21 cellular contexts compared by ENCODE assay signal in the genomic region with DNA sequence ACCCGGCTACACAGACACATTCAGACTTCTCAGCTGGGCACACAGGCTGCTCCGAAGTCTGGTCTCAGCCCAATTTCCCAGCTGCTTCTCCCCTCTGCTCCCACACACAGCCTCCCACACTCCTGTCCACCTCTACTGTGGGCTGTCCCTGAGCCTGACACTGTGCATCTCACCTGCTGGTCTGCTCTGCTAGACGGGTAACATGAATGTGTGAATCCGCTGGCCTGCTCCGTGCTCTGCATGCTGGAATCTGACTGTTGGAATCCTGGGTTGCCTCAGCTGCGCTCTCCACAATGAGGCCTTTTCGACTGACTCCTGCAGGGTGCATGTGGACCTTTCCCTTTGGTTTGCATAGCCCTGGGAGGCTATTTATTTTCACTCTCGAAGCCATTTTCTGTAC.
"Had no signal": no experiment of that assay in that cellular context is flagged by ENCODE, and none has a peak within 500 bp of the region (broad histone marks: within the 10 kb centered on the region; RNA-seq: fewer than 3 reads in every experiment).

No MANE protein-coding gene starts in this region.

- H3K4me3 Mint-ChIP-seq: naive thymus-derived CD4-positive, alpha-beta T cell; nephron progenitor cell had no signal

- H3K27ac ChIP-seq: coronary artery, gastroesophageal sphincter, pancreas, stomach, thoracic aorta, transverse colon had no signal

- H3K9me3 Mint-ChIP-seq: nephron progenitor cell had no signal

- H3K27ac Mint-ChIP-seq: naive thymus-derived CD4-positive, alpha-beta T cell; nephron progenitor cell; progenitor cell of endocrine pancreas had no signal

- H3K9me3 ChIP-seq: gastroesophageal sphincter, pancreas, stomach, thoracic aorta, transverse colon had no signal

- DNase-seq: effector CD4-positive, alpha-beta T cell; kidney; left cardiac atrium; left ventricle myocardium superior; naive thymus-derived CD4-positive, alpha-beta T cell; nephron progenitor cell; pancreas; right cardiac atrium; small intestine; stimulated activated CD4-positive, alpha-beta T cell treated with anti-CD3 and anti-CD28 coated beads, Interleukin-12 subunit alpha, Interleukin-12 subunit beta, amount 100 ng/mL, for 4 hours; stimulated activated naive CD4-positive, alpha-beta T cell; stomach; substantia nigra; transverse colon had no signal

- FAIRE-seq: endometrium, kidney, pancreas, small intestine had no signal

- H3K36me3 ChIP-seq: gastroesophageal sphincter, pancreas, stomach, thoracic aorta, transverse colon had no signal

- ATAC-seq: esophagus mucosa; gastroesophageal sphincter; left cardiac atrium; left ventricle myocardium superior; naive thymus-derived CD4-positive, alpha-beta T cell; right cardiac atrium had no signal

- H3K36me3 Mint-ChIP-seq: naive thymus-derived CD4-positive, alpha-beta T cell had no signal

- H3K4me3 ChIP-seq: coronary artery, gastroesophageal sphincter, lung, pancreas, stomach, thoracic aorta, transverse colon had no signal

- H3K4me1 ChIP-seq: pancreas, transverse colon had no signal

- H3K4me1 Mint-ChIP-seq: naive thymus-derived CD4-positive, alpha-beta T cell had no signal
